In the genomic region with DNA sequence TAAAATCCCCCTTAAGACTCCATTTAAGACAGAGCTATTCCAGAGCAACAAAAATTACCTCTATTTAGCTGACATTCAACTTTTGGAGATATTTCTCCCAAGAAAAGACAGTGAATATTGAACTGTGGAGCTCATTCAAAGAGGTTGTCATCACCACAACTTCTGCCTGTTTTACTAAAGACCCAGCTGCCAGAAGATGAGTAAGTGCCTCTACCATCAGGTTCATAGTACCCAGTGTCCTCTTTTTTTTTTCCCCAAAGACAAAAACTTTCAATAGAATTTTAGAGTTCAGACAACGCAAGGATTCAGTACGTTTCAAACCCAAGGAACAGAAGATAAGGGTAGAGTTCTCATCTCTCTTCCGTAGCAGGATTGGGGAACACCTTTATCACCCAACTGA, we compare ENCODE assay signal across 18 cellular contexts.
DNase-seq lines count a peak whose midpoint lies in the region; FAIRE-seq and TF ChIP-seq lines count a peak whose summit lies in the region.
"Had no signal": no experiment of that assay in that cellular context is flagged by ENCODE, and none has a peak within 500 bp of the region (broad histone marks: within the 10 kb centered on the region; RNA-seq: fewer than 3 reads in every experiment).

No MANE protein-coding gene starts in this region.

- no peak for FAIRE-seq in bronchial epithelial cell (lab: Jason Lieb, UNC)
- FAIRE-seq: G401.6, GM12892, HTR-8/SVneo had no signal

- peaks cover 26% of the 10 kb centered on the region for H3K4me1 ChIP-seq in ACC112 (ENCODE audit: control insufficient read depth, insufficient read depth, low read length, unreplicated experiment)
- H3K4me1 ChIP-seq in Loucy (ENCODE audit: insufficient read depth, low read length, poor library complexity, severe bottlenecking): peaks cover 32% of the 10 kb centered on the region
- H3K4me1 ChIP-seq in A673 (ENCODE audit: insufficient read depth, low read length, poor library complexity, severe bottlenecking): peaks cover 7% of the 10 kb centered on the region

- H3K9me3 ChIP-seq in Loucy (ENCODE audit: insufficient read depth, low read depth, low read length) (no peaks in the 10 kb centered on the region), A673 (ENCODE audit: low read depth, low read length, poor library complexity, severe bottlenecking) (no peaks in the 10 kb centered on the region)
- H3K9me3 ChIP-seq: SK-N-SH had no signal

- TF ChIP-seq CTCF in Loucy (conservative IDR thresholded peaks at IDR 0.05; ENCODE audit: low read length) (no peak), bronchial epithelial cell (IDR thresholded peaks at IDR 0.05; ENCODE audit: insufficient read depth, low read length, severe bottlenecking) (no peak), A673 (conservative IDR thresholded peaks at IDR 0.05; ENCODE audit: low read depth, low read length) (no peak)

- H3K27ac ChIP-seq in ACC112 (ENCODE audit: low read depth, low read length): peak overlapping the region; percentile 83
- H3K27ac ChIP-seq in A673 (ENCODE audit: low read depth, low read length, poor library complexity, severe bottlenecking): no peak overlapping the region

- POLR2A ChIA-PET in A673 (lab: Charles Lee; ENCODE audit: low non-redundant PET): no interaction called here

- H4K20me1 ChIP-seq in Loucy (ENCODE audit: insufficient read depth, low read length, poor library complexity, severe bottlenecking): no peaks in the 10 kb centered on the region

- H3K9me2 ChIP-seq in Loucy (replicated peaks; ENCODE audit: low read depth, low read length): no peaks in the 10 kb centered on the region
- H3K9me2 ChIP-seq: SK-N-SH had no signal

- DNase-seq in bronchial epithelial cell (ENCODE audit: low read depth) (peak; percentile 1), kidney tubule cell (ENCODE audit: low spot score) (peak; percentile 27), NCI-H345 treated with DMSO at 0.1 percent for 48 hours (lab: John Stamatoyannopoulos, UW; ENCODE audit: unreplicated experiment) (no peak), NCI-H2081 (lab: John Stamatoyannopoulos, UW) (no peak), GM19240 (ENCODE audit: insufficient read length, low spot score) (no peak), A673 (ENCODE audit: low spot score) (no peak)
- DNase-seq: 8988T, C1 segment of cervical spinal cord, GOT3, NCI-H1105 treated with DMSO at 0.1 percent for 48 hours, NCI-H1930, NCI-H524 treated with DMSO at 0.1 percent for 48 hours, SK-N-SH had no signal

- H3K79me2 ChIP-seq in ACC112 (ENCODE audit: control insufficient read depth, insufficient read depth, low read length, unreplicated experiment) (no peaks in the 10 kb centered on the region), Loucy (ENCODE audit: insufficient read depth, low read length) (0 out of 2 replicates have a peak, but pooled peaks cover 9% of the 10 kb centered on the region)

- no peaks in the 10 kb centered on the region for H3K27me3 ChIP-seq in ACC112 (ENCODE audit: insufficient read depth, low read length)
- H3K27me3 ChIP-seq in Loucy (ENCODE audit: insufficient read depth, low read length, poor library complexity, severe bottlenecking): no peaks in the 10 kb centered on the region
- H3K27me3 ChIP-seq in bronchial epithelial cell (ENCODE audit: control insufficient read depth, insufficient read depth, low read length): no peaks in the 10 kb centered on the region
- H3K27me3 ChIP-seq in A673 (replicated peaks; ENCODE audit: insufficient read depth, low read depth, low read length, poor library complexity): no peaks in the 10 kb centered on the region

- CTCF ChIA-PET in A673 (lab: Charles Lee): no interaction called here

- no peaks in the 10 kb centered on the region for H3F3A ChIP-seq in Loucy (ENCODE audit: low read depth)

- H2AFZ ChIP-seq in ACC112 (ENCODE audit: low read length, unreplicated experiment) (peak overlapping the region; percentile 58), Loucy (ENCODE audit: low read length) (no peak overlapping the region)

- H3K4me3 ChIP-seq in ACC112 (ENCODE audit: low read depth, low read length) (no peak overlapping the region), Loucy (ENCODE audit: low read length, poor library complexity, severe bottlenecking) (no peak overlapping the region), bronchial epithelial cell (ENCODE audit: low read depth, low read length) (no peak overlapping the region), A673 (ENCODE audit: low read depth, low read length, poor library complexity, severe bottlenecking) (no peak overlapping the region)

- H3K9ac ChIP-seq in Loucy (ENCODE audit: low read depth, low read length, poor library complexity, severe bottlenecking): no peak overlapping the region
- H3K9ac ChIP-seq: SK-N-SH had no signal

- no TSS peak for BruUV-seq in A673 (replicated peaks; lab: Mats Ljungman, UMichigan)

- intact Hi-C loops in A673 (cut with micrococcal nuclease; ENCODE audit: unreplicated experiment): no loop called here

- H3K36me3 ChIP-seq in ACC112 (ENCODE audit: insufficient read depth, low read length) (no peaks in the 10 kb centered on the region), Loucy (ENCODE audit: insufficient read depth, low read length) (no peaks in the 10 kb centered on the region), bronchial epithelial cell (ENCODE audit: control insufficient read depth, insufficient read depth, low read length) (no peaks in the 10 kb centered on the region), A673 (ENCODE audit: insufficient read depth, low read length, poor library complexity, severe bottlenecking) (no peaks in the 10 kb centered on the region)

- peak overlapping the region; percentile 3 for H3K4me2 ChIP-seq in Loucy (ENCODE audit: low read depth, low read length, poor library complexity, severe bottlenecking)
- H3K4me2 ChIP-seq: SK-N-SH had no signal

Comparison
In these comparisons a context has a peak if more than half of its experiments do, and no peak if none do; other contexts are left out.
1. DNase-seq: peak in bronchial epithelial cell (single experiment) and kidney tubule cell (single experiment); none in NCI-H345 treated with DMSO at 0.1 percent for 48 hours (single experiment), NCI-H2081 (0 of 2), GM19240 (single experiment) and A673 (single experiment).